In the genomic region with DNA sequence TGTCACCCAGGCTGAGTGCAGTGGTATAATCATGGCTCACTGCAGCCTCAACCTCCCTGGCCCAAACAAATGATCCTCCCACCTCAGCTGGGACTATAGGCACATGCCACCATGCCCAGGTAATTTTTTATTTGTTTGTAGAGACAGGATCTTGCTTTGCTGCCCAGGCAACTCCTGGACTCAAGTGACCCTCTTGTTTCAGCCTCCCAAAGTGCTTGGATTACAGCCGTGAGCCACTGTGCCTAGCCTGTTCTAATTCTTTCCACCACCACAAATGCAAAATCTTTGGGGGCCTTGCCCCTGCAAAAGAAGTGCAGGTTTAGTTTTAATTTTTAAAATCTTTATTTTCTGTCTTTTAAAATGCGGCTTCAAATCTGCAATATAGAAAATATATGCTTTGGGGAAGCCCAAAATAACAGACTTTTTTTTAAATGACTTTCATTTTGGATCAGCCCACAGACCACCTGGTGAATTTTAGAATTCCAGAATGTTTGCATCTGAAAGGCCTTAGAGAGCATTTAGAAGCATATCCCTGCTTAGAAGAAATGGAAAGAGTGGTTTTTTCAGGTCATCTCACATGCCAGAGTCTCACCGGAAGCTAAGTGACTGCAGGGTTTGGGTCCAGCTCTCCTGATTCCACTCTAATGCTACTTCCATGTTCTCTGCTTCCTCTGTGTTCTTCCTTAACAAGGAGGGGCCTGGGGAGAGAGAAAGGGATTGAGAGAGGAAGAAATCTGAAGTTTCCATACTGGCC, we compare ENCODE assay signal across 19 cellular contexts.
A peak's percentile ranks its signal among the peaks of the same experiment; 100 is the strongest.
DNase-seq lines count a peak whose midpoint lies in the region; ATAC-seq lines count a peak whose summit lies in the region.
"Had no signal": no experiment of that assay in that cellular context is flagged by ENCODE, and none has a peak within 500 bp of the region (broad histone marks: within the 10 kb centered on the region; RNA-seq: fewer than 3 reads in every experiment).

No MANE protein-coding gene starts in this region.

- H3K4ac ChIP-seq in mesenchymal stem cell (ENCODE audit: low read depth in 1 of 2, low read length in 2 of 2): no peak overlapping the region

- H3K4me1 ChIP-seq in HUES48 (ENCODE audit: control insufficient read depth, insufficient read depth, low read length) (peaks cover 23% of the 10 kb centered on the region), mesenchymal stem cell (ENCODE audit: control insufficient read depth, insufficient read depth, low read depth, low read length) (no peaks in the 10 kb centered on the region)
- H3K4me1 ChIP-seq: A549 had no signal

- H3K9ac ChIP-seq in HUES48 (ENCODE audit: low read depth, low read length) (no peak overlapping the region), mesenchymal stem cell (ENCODE audit: low read length) (no peak overlapping the region)
- H3K9ac ChIP-seq: BLaER1 treated with 17β-estradiol and CSF1 and Interleukin-3, amounts not matched to agents 10 nM and 100 nM had no signal

- H2BK15ac ChIP-seq in mesenchymal stem cell (ENCODE audit: low read depth, poor library complexity, severe bottlenecking): no peak overlapping the region

- H3K9me3 Mint-ChIP-seq in stimulated activated memory B cell treated with anti-CD40 and anti-IgM and Interleukin-4, amounts not matched to agents 10 μg/mL and 1 μg/mL and 100 μg/mL, for 72 hours: no peaks in the 10 kb centered on the region
- H3K9me3 Mint-ChIP-seq: CD4-positive, alpha-beta T cell; IgD-negative memory B cell had no signal

- no peak overlapping the region for H3K14ac ChIP-seq in mesenchymal stem cell (ENCODE audit: low read length in 2 of 2)

- H2BK120ac ChIP-seq in mesenchymal stem cell (ENCODE audit: low read depth, low read length): no peak overlapping the region

- H3K79me1 ChIP-seq in mesenchymal stem cell (replicated peaks; ENCODE audit: low read length, poor library complexity, severe bottlenecking): no peaks in the 10 kb centered on the region

- no peak overlapping the region for H2AFZ ChIP-seq in mesenchymal stem cell (ENCODE audit: low read depth, low read length)

- WGBS in mesenchymal stem cell: no CpG with 5 or more reads among the region's 3 CpGs

- no peaks in the 10 kb centered on the region for H3K9me3 ChIP-seq in HUES48 (ENCODE audit: control insufficient read depth, insufficient read depth, low read length)
- H3K9me3 ChIP-seq in mesenchymal stem cell (ENCODE audit: control insufficient read depth, low read length): no peaks in the 10 kb centered on the region
- H3K9me3 ChIP-seq: A549; BLaER1 treated with 17β-estradiol and CSF1 and Interleukin-3, amounts not matched to agents 10 nM and 100 nM had no signal

- no peak overlapping the region for H3K27ac Mint-ChIP-seq in stimulated activated memory B cell treated with anti-CD40 and anti-IgM and Interleukin-4, amounts not matched to agents 10 μg/mL and 1 μg/mL and 100 μg/mL, for 72 hours
- H3K27ac Mint-ChIP-seq: CD4-positive, alpha-beta T cell; IgD-negative memory B cell had no signal

- no peak overlapping the region for H2BK5ac ChIP-seq in mesenchymal stem cell (ENCODE audit: low read depth, low read length, poor library complexity, severe bottlenecking)

- DNase-seq in epithelial cell of prostate (ENCODE audit: low read depth, low spot score) (no peak), mesenchymal stem cell (no peak), amniotic stem cell (lab: John Stamatoyannopoulos, UW) (no peak), MV-4-11 (lab: John Stamatoyannopoulos, UW) (no peak)
- DNase-seq: CD4-positive, alpha-beta T cell; NCI-H1092; NCI-H1417 treated with DMSO at 0.1 percent for 48 hours; NCI-H1694 treated with DMSO at 0.1 percent for 48 hours; NCI-H2081 treated with DMSO at 0.1 percent for 48 hours; NCI-H2171; NCI-H510A treated with DMSO at 0.1 percent for 48 hours; NCI-H748 treated with DMSO at 0.1 percent for 48 hours had no signal

- no peaks in the 10 kb centered on the region for H3K36me3 Mint-ChIP-seq in stimulated activated memory B cell treated with anti-CD40 and anti-IgM and Interleukin-4, amounts not matched to agents 10 μg/mL and 1 μg/mL and 100 μg/mL, for 72 hours

- H4K8ac ChIP-seq in mesenchymal stem cell (ENCODE audit: low read length): peak overlapping the region; percentile 8

- H3K23ac ChIP-seq in mesenchymal stem cell (ENCODE audit: low read length in 2 of 2): no peak overlapping the region

- H3K36me3 ChIP-seq in HUES48 (ENCODE audit: control insufficient read depth, insufficient read depth, low read length) (no peaks in the 10 kb centered on the region), mesenchymal stem cell (ENCODE audit: control insufficient read depth in 1 of 2, insufficient read depth in 2 of 2, low read depth in 1 of 2, low read length in 2 of 2) (no peaks in the 10 kb centered on the region)
- H3K36me3 ChIP-seq: BLaER1 treated with 17β-estradiol and CSF1 and Interleukin-3, amounts not matched to agents 10 nM and 100 nM had no signal

- ATAC-seq in stimulated activated memory B cell treated with anti-CD40 and anti-IgM and Interleukin-4, amounts not matched to agents 10 μg/mL and 1 μg/mL and 100 μg/mL, for 72 hours: peak; percentile 5
- ATAC-seq in HG03571 (IDR thresholded peaks at IDR 0.05; ENCODE audit: unreplicated experiment): no peak
- ATAC-seq: A549 had no signal

- no peaks in the 10 kb centered on the region for H3K27me3 ChIP-seq in HUES48 (ENCODE audit: control insufficient read depth, insufficient read depth, low read length)
- H3K27me3 ChIP-seq in mesenchymal stem cell (ENCODE audit: control insufficient read depth in 1 of 2, insufficient read depth in 1 of 2, low read length in 2 of 2): no peaks in the 10 kb centered on the region
- H3K27me3 ChIP-seq: BLaER1 treated with 17β-estradiol and CSF1 and Interleukin-3, amounts not matched to agents 10 nM and 100 nM had no signal

- H3K27ac ChIP-seq in HUES48 (ENCODE audit: low read depth, low read length) (peak overlapping the region; percentile 81), epithelial cell of prostate (peak overlapping the region; percentile 55), mesenchymal stem cell (ENCODE audit: low read length, poor library complexity, severe bottlenecking) (no peak overlapping the region)
- H3K27ac ChIP-seq: A549, SK-N-MC had no signal

- no peak overlapping the region for H3K4me2 ChIP-seq in mesenchymal stem cell (ENCODE audit: low read length, poor library complexity, severe bottlenecking)
- H3K4me2 ChIP-seq: A549 had no signal

- no peak overlapping the region for H3K18ac ChIP-seq in mesenchymal stem cell (ENCODE audit: low read depth in 1 of 2, low read length in 2 of 2)

- H2AK5ac ChIP-seq in mesenchymal stem cell (ENCODE audit: low read length, severe bottlenecking): no peak overlapping the region

- no peak overlapping the region for H3K4me3 Mint-ChIP-seq in stimulated activated memory B cell treated with anti-CD40 and anti-IgM and Interleukin-4, amounts not matched to agents 10 μg/mL and 1 μg/mL and 100 μg/mL, for 72 hours
- H3K4me3 Mint-ChIP-seq: CD4-positive, alpha-beta T cell; IgD-negative memory B cell had no signal

- H3K4me3 ChIP-seq in HUES48 (ENCODE audit: low read depth, low read length): no peak overlapping the region
- H3K4me3 ChIP-seq in mesenchymal stem cell (ENCODE audit: insufficient read depth in 1 of 2, low read depth in 1 of 2, low read length in 2 of 2): no peak overlapping the region
- H3K4me3 ChIP-seq: A549; BLaER1 treated with 17β-estradiol and CSF1 and Interleukin-3, amounts not matched to agents 10 nM and 100 nM; SK-N-MC had no signal

- H3K27me3 Mint-ChIP-seq in stimulated activated memory B cell treated with anti-CD40 and anti-IgM and Interleukin-4, amounts not matched to agents 10 μg/mL and 1 μg/mL and 100 μg/mL, for 72 hours: no peaks in the 10 kb centered on the region
- H3K27me3 Mint-ChIP-seq: IgD-negative memory B cell had no signal

- peaks cover 5% of the 10 kb centered on the region for H3K4me1 Mint-ChIP-seq in stimulated activated memory B cell treated with anti-CD40 and anti-IgM and Interleukin-4, amounts not matched to agents 10 μg/mL and 1 μg/mL and 100 μg/mL, for 72 hours

- H2BK12ac ChIP-seq in mesenchymal stem cell (ENCODE audit: low read length in 2 of 2): no peak overlapping the region

- no peak overlapping the region for H4K91ac ChIP-seq in mesenchymal stem cell (ENCODE audit: low read length)
